ENCODE assay signal across 10 cellular contexts in the genomic region with DNA sequence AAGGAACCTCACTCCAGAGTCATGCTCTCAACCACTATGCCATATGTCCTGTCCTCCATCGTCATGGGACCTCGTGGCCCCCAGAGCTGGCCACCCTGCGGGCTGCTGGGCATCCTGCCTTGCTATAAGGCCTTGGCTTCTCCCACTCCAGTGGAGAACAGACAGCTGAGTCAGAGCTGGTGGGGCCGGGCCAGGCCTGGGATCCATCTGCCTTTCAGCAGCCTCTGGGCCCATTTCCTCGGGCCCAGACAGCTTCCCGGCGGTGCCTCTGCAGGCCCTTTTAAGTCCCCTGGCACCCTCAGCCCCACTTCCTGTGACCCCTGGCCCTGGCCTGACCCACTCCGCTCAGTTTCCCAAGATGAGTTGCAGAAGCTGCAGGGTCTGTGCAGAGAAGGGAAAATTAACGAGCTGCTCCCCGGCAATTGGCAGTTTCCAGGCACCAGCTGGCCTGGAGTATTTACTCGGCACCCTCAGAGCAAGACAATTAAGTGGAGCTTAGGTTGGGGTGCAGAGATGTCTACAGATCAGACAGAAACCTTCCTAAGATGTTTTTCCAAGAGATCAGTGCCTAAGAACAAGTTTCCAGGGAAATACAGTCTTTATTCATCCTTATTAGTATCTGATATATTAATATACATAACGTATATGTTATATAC.
DNase-seq lines count a peak whose midpoint lies in the region; ATAC-seq lines count a peak whose summit lies in the region.
"Had no signal": no experiment of that assay in that cellular context is flagged by ENCODE, and none has a peak within 500 bp of the region (broad histone marks: within the 10 kb centered on the region; RNA-seq: fewer than 3 reads in every experiment).

No MANE protein-coding gene starts in this region.

- peak; percentile 59 for ATAC-seq in esophagus mucosa
- no peak for ATAC-seq in HG02678 (IDR thresholded peaks at IDR 0.05; ENCODE audit: unreplicated experiment)
- no peak for ATAC-seq in HG03196 (IDR thresholded peaks at IDR 0.05; ENCODE audit: unreplicated experiment)

- no peaks in the 10 kb centered on the region for H3K36me3 ChIP-seq in ACC112 (ENCODE audit: insufficient read depth, low read length)

- H3K4me1 ChIP-seq in ACC112 (ENCODE audit: control insufficient read depth, insufficient read depth, low read length, unreplicated experiment) = peaks cover 22% of the 10 kb centered on the region

- H3K79me2 ChIP-seq in ACC112 (ENCODE audit: control insufficient read depth, insufficient read depth, low read length, unreplicated experiment) = no peaks in the 10 kb centered on the region

- DNase-seq in NCI-H446 (lab: John Stamatoyannopoulos, UW) = peak; percentile 80 to 90
- peak; percentile 61 for DNase-seq in mucosa of gallbladder (ENCODE audit: low spot score)
- no peak for DNase-seq in ecto neural progenitor cell (ENCODE audit: low spot score)
- DNase-seq in DMS114 treated with DMSO at 0.1 percent for 48 hours (lab: John Stamatoyannopoulos, UW; ENCODE audit: unreplicated experiment) = no peak
- DNase-seq: T-helper 1 cell had no signal

- H3K27ac ChIP-seq in ACC112 (ENCODE audit: low read depth, low read length) = peak overlapping the region; percentile 73
- H3K27ac ChIP-seq: C4-2B had no signal

- H3K4me3 ChIP-seq in ACC112 (ENCODE audit: low read depth, low read length) = peak overlapping the region; percentile 47

- H3K27me3 ChIP-seq in ACC112 (ENCODE audit: insufficient read depth, low read length) = no peaks in the 10 kb centered on the region

- H2AFZ ChIP-seq in ACC112 (ENCODE audit: low read length, unreplicated experiment) = peak overlapping the region; percentile 16

Comparison
In these comparisons a context has a peak if more than half of its experiments do, and no peak if none do; other contexts are left out.
1. DNase-seq: peak in NCI-H446 (2 of 2) and mucosa of gallbladder (single experiment); none in ecto neural progenitor cell (single experiment) and DMS114 treated with DMSO at 0.1 percent for 48 hours (single experiment).